Comparison of ENCODE assay signal across 21 cellular contexts in the genomic region with DNA sequence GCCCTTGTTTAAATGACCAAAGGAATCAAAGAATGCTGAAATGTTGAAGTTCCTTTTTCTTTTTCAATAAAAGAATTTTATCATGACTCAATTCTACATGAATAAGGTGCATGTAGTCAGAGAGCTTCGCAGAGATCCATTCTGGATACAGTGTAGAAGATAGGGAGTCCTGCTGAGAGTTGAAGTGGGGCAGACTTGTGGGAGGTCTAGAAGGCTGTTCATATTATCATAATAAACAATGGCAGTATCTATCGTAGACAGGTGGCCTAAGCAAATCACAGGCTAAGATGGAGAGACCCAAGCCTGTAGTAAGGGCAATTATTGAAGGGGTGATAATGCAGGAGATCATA.
"Had no signal": no experiment of that assay in that cellular context is flagged by ENCODE, and none has a peak within 500 bp of the region (broad histone marks: within the 10 kb centered on the region; RNA-seq: fewer than 3 reads in every experiment).

No MANE protein-coding gene starts in this region.

- DNase-seq: cortex of kidney; effector CD8-positive, alpha-beta T cell; effector memory CD8-positive, alpha-beta T cell; endodermal cell; erythroblast; esophagus squamous epithelium; foreskin fibroblast; foreskin melanocyte; gastrocnemius medialis; glutamatergic neuron; head of caudate nucleus; heart right ventricle; hippocampal formation; left cardiac atrium; left lung; left ventricle myocardium superior; lower lobe of right lung; mesenchymal stem cell; mucosa of descending colon; naive B cell; naive thymus-derived CD8-positive, alpha-beta T cell had no signal
